Comparison of ENCODE assay signal across 25 cellular contexts in the genomic region with DNA sequence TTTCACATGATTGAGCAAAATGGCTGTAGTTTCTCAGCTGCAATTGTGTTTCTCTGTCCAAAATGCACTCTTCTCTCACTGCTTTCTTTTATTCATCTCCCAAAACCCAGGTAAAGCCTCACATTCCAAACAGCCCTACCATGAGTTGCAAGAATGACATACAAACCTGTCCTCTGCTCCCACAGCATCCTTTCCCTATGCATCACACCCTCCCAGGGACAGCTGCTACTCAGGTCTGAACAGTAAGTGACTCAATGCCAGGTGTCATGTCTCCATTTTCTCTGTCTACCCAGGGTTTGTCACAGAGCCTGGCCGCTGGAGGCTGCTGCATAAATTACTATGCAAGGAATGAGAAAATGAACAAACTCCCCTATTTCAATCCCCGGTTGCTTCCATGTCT.
"Had no signal": no experiment of that assay in that cellular context is flagged by ENCODE, and none has a peak within 500 bp of the region (broad histone marks: within the 10 kb centered on the region; RNA-seq: fewer than 3 reads in every experiment).

No MANE protein-coding gene starts in this region.

- H3K4me1 ChIP-seq: esophagus muscularis mucosa, gastroesophageal sphincter, left ventricle myocardium inferior, lower lobe of right lung, parathyroid adenoma, prostate gland, right lobe of liver, spleen, tibial artery, upper lobe of right lung, vagina had no signal

- ATAC-seq: gastroesophageal sphincter; left cardiac atrium; lower lobe of right lung; right lobe of liver; stimulated activated memory B cell treated with anti-CD40 and anti-IgM and Interleukin-4, amounts not matched to agents 10 μg/mL and 1 μg/mL and 100 μg/mL, for 72 hours; upper lobe of right lung had no signal

- H3K4me3 ChIP-seq: dorsolateral prefrontal cortex, esophagus muscularis mucosa, gastroesophageal sphincter, left ventricle myocardium inferior, lower lobe of right lung, prostate gland, right lobe of liver, spleen, tibial artery, upper lobe of right lung, vagina had no signal

- H3K36me3 ChIP-seq: esophagus muscularis mucosa, gastroesophageal sphincter, left ventricle myocardium inferior, lower lobe of right lung, prostate gland, right lobe of liver, spleen, tibial artery, upper lobe of right lung, vagina had no signal

- H3K9me3 ChIP-seq: gastroesophageal sphincter, left ventricle myocardium inferior, lower lobe of right lung, prostate gland, right lobe of liver, tibial artery, upper lobe of right lung, vagina had no signal

- H3K79me2 ChIP-seq: parathyroid adenoma had no signal

- H3K9ac ChIP-seq: parathyroid adenoma had no signal

- H2AFZ ChIP-seq: parathyroid adenoma had no signal

- H3K27ac ChIP-seq: dorsolateral prefrontal cortex, epithelial cell of prostate, esophagus muscularis mucosa, gastroesophageal sphincter, left ventricle myocardium inferior, lower lobe of right lung, parathyroid adenoma, prostate gland, right lobe of liver, spleen, tibial artery, upper lobe of right lung, vagina had no signal

- DNase-seq: cortex of kidney; dorsolateral prefrontal cortex; effector memory CD4-positive, alpha-beta T cell; glutamatergic neuron; islet precursor cell; left cardiac atrium; left ventricle myocardium inferior; lower lobe of right lung; mesendoderm; naive B cell; occipital lobe; right lobe of liver; spleen; stimulated activated CD4-positive, alpha-beta T cell treated with anti-CD3 and anti-CD28 coated beads, Interleukin-15, amount 100 ng/mL, for 24 hours; stimulated activated CD4-positive, alpha-beta T cell treated with anti-CD3 and anti-CD28 coated beads, Interleukin-1b, Interleukin-23, amount 100 ng/mL, for 48 hours; stimulated activated CD4-positive, alpha-beta T cell treated with anti-CD3 and anti-CD28 coated beads, Interleukin-4, amount 100 ng/mL, for 24 hours; tibial artery; upper lobe of right lung had no signal

- H3K27me3 ChIP-seq: dorsolateral prefrontal cortex, esophagus muscularis mucosa, gastroesophageal sphincter, right lobe of liver, tibial artery, upper lobe of right lung, vagina had no signal
